Comparison of ENCODE assay signal across 25 cellular contexts in the genomic region with DNA sequence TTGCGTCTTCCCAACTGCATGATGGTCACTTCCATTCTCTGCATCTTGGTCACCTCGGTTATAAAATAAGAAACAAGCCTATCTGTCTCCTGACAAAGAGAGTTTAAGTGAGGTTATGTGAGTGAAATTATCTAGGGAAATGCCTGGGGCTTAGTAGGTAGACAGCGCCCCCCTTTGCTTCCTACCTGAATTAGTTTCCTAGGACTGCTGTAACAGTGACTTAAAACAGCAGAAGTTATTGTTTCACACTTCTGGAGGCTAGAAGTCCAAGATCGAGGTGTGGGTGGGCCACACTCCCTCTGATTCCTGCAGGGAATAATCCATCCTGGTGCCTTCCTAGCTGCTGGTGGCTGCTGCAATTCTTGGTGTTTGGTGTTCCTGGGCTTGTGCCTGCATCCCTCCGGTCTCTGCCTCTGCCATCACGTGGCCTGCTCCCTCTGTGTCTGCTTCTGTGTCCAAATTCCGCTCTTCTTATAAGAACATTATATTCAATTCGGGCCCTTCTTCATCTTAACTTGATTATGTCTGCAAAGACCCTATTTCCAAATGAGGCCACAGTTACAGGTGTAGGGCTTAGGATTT.
A peak's percentile ranks its signal among the peaks of the same experiment; 100 is the strongest.
DNase-seq lines count a peak whose midpoint lies in the region; ATAC-seq and TF ChIP-seq lines count a peak whose summit lies in the region.
"Had no signal": no experiment of that assay in that cellular context is flagged by ENCODE, and none has a peak within 500 bp of the region (broad histone marks: within the 10 kb centered on the region; RNA-seq: fewer than 3 reads in every experiment).

No MANE protein-coding gene starts in this region.

- CTCF ChIA-PET in WTC11 (lab: Charles Lee), result interaction anchor here (0.8 to 2.0 kb wide), 14 partner anchors 10 to 381 kb away, joined by 3 to 11 read pairs (median 4); no protein-coding TSS in a partner anchor

- H3K4me3 ChIP-seq in Jurkat, Clone E6-1 (ENCODE audit: low read length), result no peak overlapping the region
- no peak overlapping the region for H3K4me3 ChIP-seq in vagina
- H3K4me3 ChIP-seq: skin epidermis, testis had no signal

- peak; percentile 2 for DNase-seq in DMS53 treated with DMSO at 0.1 percent for 48 hours (lab: John Stamatoyannopoulos, UW; ENCODE audit: unreplicated experiment)
- peak; percentile 4 for DNase-seq in Jurkat, Clone E6-1 (ENCODE audit: low read depth, low spot score)
- peak; percentile 39 for DNase-seq in WTC11 (ENCODE audit: low spot score)
- peak; percentile 48 for DNase-seq in iPS-NIHi7 (ENCODE audit: extremely low spot score)
- no peak for DNase-seq in stimulated activated CD4-positive, alpha-beta T cell treated with anti-CD3 and anti-CD28 coated beads, Interleukin-15, amount 100 ng/mL, for 24 hours
- no peak for DNase-seq in COLO668 (lab: John Stamatoyannopoulos, UW; ENCODE audit: unreplicated experiment)
- DNase-seq in ureter (ENCODE audit: low spot score), result no peak
- DNase-seq in vagina (ENCODE audit: extremely low spot score in 2 of 2), result no peak
- DNase-seq: activated CD4-positive, alpha-beta T cell treated with anti-CD3 and anti-CD28 coated beads, Interleukin-2, amount 10 ng/mL, durations not matched to agents 7 days and 5 days; activated CD8-positive, alpha-beta memory T cell treated with anti-CD3 and anti-CD28 coated beads, Interleukin-2, amount 10 ng/mL, durations not matched to agents 7 days and 5 days; CD4-positive, CD25-positive, alpha-beta regulatory T cell; central memory CD4-positive, alpha-beta T cell; effector CD4-positive, alpha-beta T cell; foreskin melanocyte; kidney; SIG-M5; stimulated activated CD4-positive, alpha-beta T cell treated with anti-CD3 and anti-CD28 coated beads, Interleukin-2, amount 100 ng/mL, for 24 hours; T-helper 1 cell; testis had no signal

- no peaks in the 10 kb centered on the region for H3K9me3 Mint-ChIP-seq in WTC11
- H3K9me3 Mint-ChIP-seq: activated CD4-positive, alpha-beta T cell treated with anti-CD3 and anti-CD28 coated beads, Interleukin-2, amount 10 ng/mL, durations not matched to agents 7 days and 5 days; activated naive CD4-positive, alpha-beta T cell treated with anti-CD3 and anti-CD28 coated beads, Interleukin-2, amount 50 U/mL, for 72 hours; activated T-helper 1 cell treated with anti-CD3 and anti-CD28 coated beads, Interleukin-12 subunit alpha, Interleukin-12 subunit beta, Interleukin-2, Interleukin-4 antibody, amounts not matched to agents 30 ng/mL and 10 ng/mL and 1 ng/mL, durations not matched to agents 14 hours and 24 hours and 36 hours; stimulated activated effector memory CD8-positive, alpha-beta T cell treated with anti-CD3 and anti-CD28 coated beads, Interleukin-12 subunit alpha, Interleukin-12 subunit beta, amount 100 ng/mL, for 72 hours had no signal

- H3K27ac Mint-ChIP-seq in WTC11, result no peak overlapping the region
- H3K27ac Mint-ChIP-seq: activated CD4-positive, alpha-beta T cell treated with anti-CD3 and anti-CD28 coated beads, Interleukin-2, amount 10 ng/mL, durations not matched to agents 7 days and 5 days; activated CD8-positive, alpha-beta memory T cell treated with anti-CD3 and anti-CD28 coated beads, Interleukin-2, amount 10 ng/mL, durations not matched to agents 7 days and 5 days; activated naive CD4-positive, alpha-beta T cell treated with anti-CD3 and anti-CD28 coated beads, Interleukin-2, amount 50 U/mL, for 72 hours; activated T-helper 1 cell treated with anti-CD3 and anti-CD28 coated beads, Interleukin-12 subunit alpha, Interleukin-12 subunit beta, Interleukin-2, Interleukin-4 antibody, amounts not matched to agents 30 ng/mL and 10 ng/mL and 1 ng/mL, durations not matched to agents 14 hours and 24 hours and 36 hours; CD4-positive, CD25-positive, alpha-beta regulatory T cell; stimulated activated effector memory CD8-positive, alpha-beta T cell treated with anti-CD3 and anti-CD28 coated beads, Interleukin-12 subunit alpha, Interleukin-12 subunit beta, amount 100 ng/mL, for 72 hours had no signal

- no peak overlapping the region for H3K27ac ChIP-seq in vagina
- H3K27ac ChIP-seq: skin epidermis, testis had no signal

- no peak overlapping the region for H3K4me3 Mint-ChIP-seq in WTC11
- H3K4me3 Mint-ChIP-seq: activated CD4-positive, alpha-beta T cell treated with anti-CD3 and anti-CD28 coated beads, Interleukin-2, amount 10 ng/mL, durations not matched to agents 7 days and 5 days; activated CD8-positive, alpha-beta memory T cell treated with anti-CD3 and anti-CD28 coated beads, Interleukin-2, amount 10 ng/mL, durations not matched to agents 7 days and 5 days; activated T-helper 1 cell treated with anti-CD3 and anti-CD28 coated beads, Interleukin-12 subunit alpha, Interleukin-12 subunit beta, Interleukin-2, Interleukin-4 antibody, amounts not matched to agents 30 ng/mL and 10 ng/mL and 1 ng/mL, durations not matched to agents 14 hours and 24 hours and 36 hours; CD4-positive, CD25-positive, alpha-beta regulatory T cell; stimulated activated effector memory CD8-positive, alpha-beta T cell treated with anti-CD3 and anti-CD28 coated beads, Interleukin-12 subunit alpha, Interleukin-12 subunit beta, amount 100 ng/mL, for 72 hours had no signal

- H3K27me3 ChIP-seq in vagina, result no peaks in the 10 kb centered on the region
- H3K27me3 ChIP-seq: testis had no signal

- POLR2A ChIA-PET in WTC11 (lab: Charles Lee), result no interaction called here

- no peaks in the 10 kb centered on the region for H3K27me3 Mint-ChIP-seq in WTC11 (ENCODE audit: low read depth)

- peak; percentile 45 for ATAC-seq in WTC11
- ATAC-seq: activated CD8-positive, alpha-beta memory T cell treated with anti-CD3 and anti-CD28 coated beads, Interleukin-2, amount 10 ng/mL, durations not matched to agents 7 days and 5 days; activated naive CD4-positive, alpha-beta T cell treated with anti-CD3 and anti-CD28 coated beads, Interleukin-2, amount 50 U/mL, for 72 hours; esophagus mucosa; Panc1; stimulated activated effector memory CD8-positive, alpha-beta T cell treated with anti-CD3 and anti-CD28 coated beads, Interleukin-12 subunit alpha, Interleukin-12 subunit beta, amount 100 ng/mL, for 72 hours had no signal

- H3K9me3 ChIP-seq in vagina, result no peaks in the 10 kb centered on the region
- H3K9me3 ChIP-seq: testis had no signal

- intact Hi-C loops in vagina (cut with DNase I), result no loop called here

- H3K36me3 Mint-ChIP-seq in WTC11, result no peaks in the 10 kb centered on the region
- H3K36me3 Mint-ChIP-seq: activated CD8-positive, alpha-beta memory T cell treated with anti-CD3 and anti-CD28 coated beads, Interleukin-2, amount 10 ng/mL, durations not matched to agents 7 days and 5 days; activated naive CD4-positive, alpha-beta T cell treated with anti-CD3 and anti-CD28 coated beads, Interleukin-2, amount 50 U/mL, for 72 hours; CD4-positive, CD25-positive, alpha-beta regulatory T cell; stimulated activated effector memory CD8-positive, alpha-beta T cell treated with anti-CD3 and anti-CD28 coated beads, Interleukin-12 subunit alpha, Interleukin-12 subunit beta, amount 100 ng/mL, for 72 hours had no signal

- TF ChIP-seq CTCF in WTC11 (IDR thresholded peaks at IDR 0.05) (no peak), vagina (IDR thresholded peaks at IDR 0.05) (no peak)

- TF ChIP-seq POLR2A in vagina (IDR thresholded peaks at IDR 0.05), result no peak

- H3K4me1 ChIP-seq in vagina, result no peaks in the 10 kb centered on the region
- H3K4me1 ChIP-seq: testis had no signal

- H3K4me1 Mint-ChIP-seq in WTC11, result peaks cover 38% of the 10 kb centered on the region
- H3K4me1 Mint-ChIP-seq: activated CD4-positive, alpha-beta T cell treated with anti-CD3 and anti-CD28 coated beads, Interleukin-2, amount 10 ng/mL, durations not matched to agents 7 days and 5 days; activated CD8-positive, alpha-beta memory T cell treated with anti-CD3 and anti-CD28 coated beads, Interleukin-2, amount 10 ng/mL, durations not matched to agents 7 days and 5 days; CD4-positive, CD25-positive, alpha-beta regulatory T cell; stimulated activated effector memory CD8-positive, alpha-beta T cell treated with anti-CD3 and anti-CD28 coated beads, Interleukin-12 subunit alpha, Interleukin-12 subunit beta, amount 100 ng/mL, for 72 hours had no signal

- H3K36me3 ChIP-seq in vagina, result no peaks in the 10 kb centered on the region

TF ChIP-seq in WTC11, 78 proteins besides CTCF, POLR2A, EP300 and RAD21 (continues in another document):
- TF ChIP-seq ESRRA (CRISPR knock-in tag; IDR thresholded peaks at IDR 0.05; ENCODE audit: borderline replicate concordance) (no peak), ZNF416 (CRISPR knock-in tag; IDR thresholded peaks at IDR 0.05) (no peak)
- TF ChIP-seq, protein P1, sequence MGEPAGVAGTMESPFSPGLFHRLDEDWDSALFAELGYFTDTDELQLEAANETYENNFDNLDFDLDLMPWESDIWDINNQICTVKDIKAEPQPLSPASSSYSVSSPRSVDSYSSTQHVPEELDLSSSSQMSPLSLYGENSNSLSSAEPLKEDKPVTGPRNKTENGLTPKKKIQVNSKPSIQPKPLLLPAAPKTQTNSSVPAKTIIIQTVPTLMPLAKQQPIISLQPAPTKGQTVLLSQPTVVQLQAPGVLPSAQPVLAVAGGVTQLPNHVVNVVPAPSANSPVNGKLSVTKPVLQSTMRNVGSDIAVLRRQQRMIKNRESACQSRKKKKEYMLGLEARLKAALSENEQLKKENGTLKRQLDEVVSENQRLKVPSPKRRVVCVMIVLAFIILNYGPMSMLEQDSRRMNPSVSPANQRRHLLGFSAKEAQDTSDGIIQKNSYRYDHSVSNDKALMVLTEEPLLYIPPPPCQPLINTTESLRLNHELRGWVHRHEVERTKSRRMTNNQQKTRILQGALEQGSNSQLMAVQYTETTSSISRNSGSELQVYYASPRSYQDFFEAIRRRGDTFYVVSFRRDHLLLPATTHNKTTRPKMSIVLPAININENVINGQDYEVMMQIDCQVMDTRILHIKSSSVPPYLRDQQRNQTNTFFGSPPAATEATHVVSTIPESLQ (CRISPR knock-in tag; IDR thresholded peaks at IDR 0.05), result no peak

Comparison
In these comparisons a context has a peak if more than half of its experiments do, and no peak if none do; other contexts are left out.
1. DNase-seq: peak in DMS53 treated with DMSO at 0.1 percent for 48 hours (single experiment), Jurkat, Clone E6-1 (single experiment), WTC11 (single experiment) and iPS-NIHi7 (single experiment); none in stimulated activated CD4-positive, alpha-beta T cell treated with anti-CD3 and anti-CD28 coated beads, Interleukin-15, amount 100 ng/mL, for 24 hours (single experiment), COLO668 (single experiment), ureter (single experiment) and vagina (0 of 2).